ENCODE assay signal across 21 cellular contexts in the genomic region with DNA sequence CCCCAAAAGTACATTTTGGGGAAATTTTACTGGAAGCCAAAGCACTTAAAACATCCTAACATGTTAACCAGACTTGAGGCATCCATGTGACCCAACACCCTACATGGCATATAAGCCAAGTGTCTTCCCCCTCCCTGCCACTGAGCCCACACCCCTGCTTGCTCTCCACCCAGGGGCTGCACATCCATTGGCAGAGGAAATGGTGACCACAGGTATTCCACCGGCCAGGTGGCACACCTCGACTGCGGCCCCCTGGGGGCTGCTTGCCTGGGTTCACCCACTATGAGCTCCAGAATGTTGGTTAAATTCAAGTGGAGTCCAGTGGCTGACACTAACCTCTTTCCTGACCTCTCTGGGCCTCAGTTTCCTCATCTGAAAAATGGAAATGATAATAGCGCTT.
A peak's percentile ranks its signal among the peaks of the same experiment; 100 is the strongest.
DNase-seq lines count a peak whose midpoint lies in the region; ATAC-seq, FAIRE-seq and TF ChIP-seq lines count a peak whose summit lies in the region.
"Had no signal": no experiment of that assay in that cellular context is flagged by ENCODE, and none has a peak within 500 bp of the region (broad histone marks: within the 10 kb centered on the region; RNA-seq: fewer than 3 reads in every experiment).

No MANE protein-coding gene starts in this region.

- no peak overlapping the region for H3K27ac Mint-ChIP-seq in osteocyte (ENCODE audit: unreplicated experiment)
- H3K27ac Mint-ChIP-seq: B cell; CD4-positive, CD25-positive, alpha-beta regulatory T cell; CD8-positive, alpha-beta T cell; HFFc6 had no signal

- no peaks in the 10 kb centered on the region for H3K36me3 ChIP-seq in aorta (ENCODE audit: control insufficient read depth in 1 of 2, insufficient read depth in 2 of 2, low read length in 1 of 2)
- H3K36me3 ChIP-seq: BLaER1, HAP-1 had no signal

- TF ChIP-seq CTCF in GM13977 (IDR thresholded peaks at IDR 0.05; ENCODE audit: extremely low read depth, insufficient read depth, missing control alignments) (no peak), osteocyte (IDR thresholded peaks at IDR 0.05) (no peak)

- WGBS in aorta, 2 donors = 92 to 96% methylated on average over 4 of the region's 4 CpGs

- in situ Hi-C loops in GM13977 (cut with MboI; ENCODE audit: low pct_unique_long_range_greater_than_20kb, low sequenced_read_pairs, unreplicated experiment) = no loop called here

- H3K4me1 Mint-ChIP-seq in osteocyte (ENCODE audit: unreplicated experiment) = peaks cover 2% of the 10 kb centered on the region
- H3K4me1 Mint-ChIP-seq: B cell; CD4-positive, CD25-positive, alpha-beta regulatory T cell had no signal

- H3K9me3 ChIP-seq in aorta (ENCODE audit: control insufficient read depth, low read length) = peaks cover 2% of the 10 kb centered on the region
- H3K9me3 ChIP-seq: HAP-1 had no signal

- H3K27ac ChIP-seq in aorta (ENCODE audit: low read depth in 1 of 2, low read length in 2 of 2) = no peak overlapping the region
- H3K27ac ChIP-seq: BLaER1, C4-2B had no signal

- intact Hi-C loops in aorta (cut with DNase I) = no loop called here

- H3K4me3 Mint-ChIP-seq in osteocyte (ENCODE audit: unreplicated experiment) = no peak overlapping the region
- H3K4me3 Mint-ChIP-seq: B cell; CD4-positive, CD25-positive, alpha-beta regulatory T cell; CD8-positive, alpha-beta T cell; HFFc6 had no signal

- no peaks in the 10 kb centered on the region for H3K27me3 ChIP-seq in aorta (ENCODE audit: control insufficient read depth in 1 of 2, insufficient read depth in 2 of 2, low read length in 1 of 2)
- H3K27me3 ChIP-seq: BLaER1 had no signal

- no peak overlapping the region for H3K4me3 ChIP-seq in aorta (ENCODE audit: low read length in 2 of 2)
- H3K4me3 ChIP-seq: BLaER1, GM12878, HAP-1 had no signal

- ATAC-seq in aorta (ENCODE audit: low FRiP score) = no peak
- ATAC-seq: CD8-positive, alpha-beta T cell; GM12878 had no signal

- no peaks in the 10 kb centered on the region for H3K27me3 Mint-ChIP-seq in osteocyte (ENCODE audit: unreplicated experiment)
- H3K27me3 Mint-ChIP-seq: B cell; CD4-positive, CD25-positive, alpha-beta regulatory T cell had no signal

- H3K9me3 Mint-ChIP-seq in osteocyte (ENCODE audit: unreplicated experiment) = peaks cover 7% of the 10 kb centered on the region
- H3K9me3 Mint-ChIP-seq: CD8-positive, alpha-beta T cell had no signal

- no peaks in the 10 kb centered on the region for H3K36me3 Mint-ChIP-seq in osteocyte (ENCODE audit: unreplicated experiment)
- H3K36me3 Mint-ChIP-seq: CD4-positive, CD25-positive, alpha-beta regulatory T cell; CD8-positive, alpha-beta T cell had no signal

- no peak for FAIRE-seq in GM19239 (lab: Jason Lieb, UNC)
- FAIRE-seq: GM12878, GM18507, H54 had no signal

- no peaks in the 10 kb centered on the region for H3K4me1 ChIP-seq in aorta (ENCODE audit: control insufficient read depth in 1 of 2, insufficient read depth in 2 of 2, low read length in 2 of 2)
- H3K4me1 ChIP-seq: Caco-2, HAP-1 had no signal

- DNase-seq in AG20443 (ENCODE audit: low spot score) = peak; percentile 4
- peak; percentile 4 for DNase-seq in GM13977 (ENCODE audit: low spot score)
- DNase-seq in mesenteric fat pad (ENCODE audit: low spot score) = peak; percentile 62
- peak; percentile 69 for DNase-seq in osteocyte (ENCODE audit: extremely low spot score, unreplicated experiment)
- no peak for DNase-seq in aorta
- no peak for DNase-seq in GM19239 (ENCODE audit: insufficient read length, low spot score)
- DNase-seq: Caco-2; CD4-positive, CD25-positive, alpha-beta regulatory T cell; CD8-positive, alpha-beta T cell; DMS79; EL; GDM1; GOT3; HFFc6 had no signal

Comparison
In these comparisons a context has a peak if more than half of its experiments do, and no peak if none do; other contexts are left out.
1. DNase-seq: peak in AG20443 (single experiment), GM13977 (single experiment), mesenteric fat pad (single experiment) and osteocyte (single experiment); none in aorta (0 of 2) and GM19239 (single experiment).